ENCODE assay signal across 18 cellular contexts in genomic region chr20:19310541-19310940, GRCh38.
"Had no signal": no experiment of that assay in that cellular context is flagged by ENCODE, and none has a peak within 500 bp of the region (broad histone marks: within the 10 kb centered on the region; RNA-seq: fewer than 3 reads in every experiment).

No MANE protein-coding gene starts in this region.

- DNase-seq: KBM-7, NCI-H1092 treated with DMSO at 0.1 percent for 48 hours, NCI-H1436, NCI-H187, NCI-H2029, NCI-H2081 treated with DMSO at 0.1 percent for 48 hours, NCI-H2171, NCI-H226, NCI-H446, NCI-H510A, NCI-H524 treated with DMSO at 0.1 percent for 48 hours, NCI-H69, NCI-H774, PC-3, SHP77, SK-N-SH had no signal

- H3K9ac ChIP-seq: SK-N-SH had no signal

- H3K4me2 ChIP-seq: SK-N-SH had no signal

- H3K27ac ChIP-seq: RWPE1 had no signal

- H3K9me3 ChIP-seq: SK-N-SH had no signal

- ATAC-seq: Panc1, PC-3 had no signal
